1 cellular context compared by ENCODE assay signal in the genomic region with DNA sequence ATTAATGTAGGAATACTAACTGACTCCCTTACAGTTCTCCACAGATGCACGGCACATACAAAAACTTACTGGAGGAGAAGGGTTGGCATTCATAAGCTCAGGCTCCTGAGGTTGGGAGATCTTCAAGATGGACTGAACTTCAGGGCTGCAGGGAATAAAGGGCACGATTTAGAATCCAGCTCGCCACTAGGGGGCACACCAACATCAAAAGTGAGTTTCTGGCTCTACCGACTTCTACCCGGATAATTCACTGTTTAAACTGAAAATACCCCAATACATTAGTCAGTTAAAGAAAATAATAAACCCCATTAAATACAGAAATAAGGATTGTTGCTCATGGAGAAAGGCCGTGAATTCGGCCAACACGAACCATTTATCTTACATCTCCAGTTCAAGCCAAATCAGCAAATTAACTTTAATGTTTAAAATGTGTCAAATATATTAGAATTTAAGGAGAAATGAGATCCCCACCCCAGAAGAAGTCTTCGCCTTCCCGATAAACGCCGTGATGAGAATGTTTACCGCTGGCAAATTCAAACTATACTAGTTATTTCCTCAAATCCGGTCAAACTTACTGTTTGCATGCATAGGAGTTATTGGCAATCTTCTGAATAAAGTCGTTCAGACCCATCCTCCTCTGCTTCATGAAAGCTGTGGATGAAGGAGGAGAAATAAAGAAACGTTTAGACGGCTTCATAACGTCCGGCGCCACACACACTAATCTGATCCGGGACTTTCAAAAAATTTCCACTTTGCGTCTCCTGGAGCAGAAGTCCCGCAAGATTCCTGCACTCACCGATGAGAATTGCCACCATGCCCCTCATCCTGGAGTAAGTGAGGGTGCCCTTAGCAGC.
A peak's percentile ranks its signal among the peaks of the same experiment; 100 is the strongest.
TF ChIP-seq lines count a peak whose summit lies in the region.

No MANE protein-coding gene starts in this region.

TF ChIP-seq in HepG2, 621 proteins besides CTCF, POLR2A, EP300 and RAD21 (continued from another document and continues in another):
- TF ChIP-seq ZNF7 (CRISPR knock-in tag; IDR thresholded peaks at IDR 0.05) (no peak), CENPX (CRISPR knock-in tag; IDR thresholded peaks at IDR 0.05) (no peak), TMF1 (CRISPR knock-in tag; IDR thresholded peaks at IDR 0.05; ENCODE audit: low read depth) (peak; percentile 60; the same call in 1 of the 2 replicates), ZNF335 (CRISPR knock-in tag; IDR thresholded peaks at IDR 0.05) (no peak), EHMT2 (IDR thresholded peaks at IDR 0.05; ENCODE audit: borderline replicate concordance, low read depth, low read length) (no peak), ZNF749 (CRISPR knock-in tag; IDR thresholded peaks at IDR 0.05; ENCODE audit: borderline replicate concordance) (no peak), ZNF713 (CRISPR knock-in tag; IDR thresholded peaks at IDR 0.05) (no peak), NR2F1 (CRISPR knock-in tag; IDR thresholded peaks at IDR 0.05) (no peak), ZNF343 (CRISPR knock-in tag; IDR thresholded peaks at IDR 0.05) (no peak), ZNF777 (CRISPR knock-in tag; IDR thresholded peaks at IDR 0.05) (no peak), ZBTB8A (CRISPR knock-in tag; IDR thresholded peaks at IDR 0.05; ENCODE audit: borderline replicate concordance, low read depth) (no peak), ZSCAN20 (CRISPR knock-in tag; IDR thresholded peaks at IDR 0.05; ENCODE audit: borderline replicate concordance) (no peak), PAF1 (CRISPR knock-in tag; IDR thresholded peaks at IDR 0.05) (no peak; the same call in 1 of the 2 replicates), SP4 (CRISPR knock-in tag; IDR thresholded peaks at IDR 0.05) (no peak), ZNF644 (CRISPR knock-in tag; IDR thresholded peaks at IDR 0.05; ENCODE audit: low read depth) (no peak), ZBTB3 (CRISPR knock-in tag; IDR thresholded peaks at IDR 0.05; ENCODE audit: borderline replicate concordance, low read depth) (no peak), SP2 (CRISPR knock-in tag; IDR thresholded peaks at IDR 0.05) (no peak), SMAD9 (CRISPR knock-in tag; IDR thresholded peaks at IDR 0.05) (no peak), ZNF768 (CRISPR knock-in tag; IDR thresholded peaks at IDR 0.05) (no peak), HOXA9 (CRISPR knock-in tag; IDR thresholded peaks at IDR 0.05; ENCODE audit: borderline replicate concordance) (no peak), ZIK1 (CRISPR knock-in tag; IDR thresholded peaks at IDR 0.05; ENCODE audit: borderline replicate concordance, low read depth) (no peak), BRD4 (CRISPR knock-in tag; IDR thresholded peaks at IDR 0.05) (no peak), ADNP (CRISPR knock-in tag; IDR thresholded peaks at IDR 0.05) (no peak), ISX (CRISPR knock-in tag; conservative IDR thresholded peaks at IDR 0.05) (no peak), ZNF224 (CRISPR knock-in tag; IDR thresholded peaks at IDR 0.05) (no peak), RBFOX2 (IDR thresholded peaks at IDR 0.05; ENCODE audit: low read depth, low read length) (no peak), SP5 (CRISPR knock-in tag; IDR thresholded peaks at IDR 0.05; ENCODE audit: borderline replicate concordance, low read depth) (no peak), ZNF737 (CRISPR knock-in tag; IDR thresholded peaks at IDR 0.05; ENCODE audit: borderline replicate concordance) (no peak)
- TF ChIP-seq, protein P1, sequence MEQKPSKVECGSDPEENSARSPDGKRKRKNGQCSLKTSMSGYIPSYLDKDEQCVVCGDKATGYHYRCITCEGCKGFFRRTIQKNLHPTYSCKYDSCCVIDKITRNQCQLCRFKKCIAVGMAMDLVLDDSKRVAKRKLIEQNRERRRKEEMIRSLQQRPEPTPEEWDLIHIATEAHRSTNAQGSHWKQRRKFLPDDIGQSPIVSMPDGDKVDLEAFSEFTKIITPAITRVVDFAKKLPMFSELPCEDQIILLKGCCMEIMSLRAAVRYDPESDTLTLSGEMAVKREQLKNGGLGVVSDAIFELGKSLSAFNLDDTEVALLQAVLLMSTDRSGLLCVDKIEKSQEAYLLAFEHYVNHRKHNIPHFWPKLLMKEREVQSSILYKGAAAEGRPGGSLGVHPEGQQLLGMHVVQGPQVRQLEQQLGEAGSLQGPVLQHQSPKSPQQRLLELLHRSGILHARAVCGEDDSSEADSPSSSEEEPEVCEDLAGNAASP (CRISPR knock-in tag; IDR thresholded peaks at IDR 0.05; ENCODE audit: borderline replicate concordance): 0 out of 2 replicates have a peak, but pooled peaks have one; percentile 45
- TF ChIP-seq, protein P2, sequence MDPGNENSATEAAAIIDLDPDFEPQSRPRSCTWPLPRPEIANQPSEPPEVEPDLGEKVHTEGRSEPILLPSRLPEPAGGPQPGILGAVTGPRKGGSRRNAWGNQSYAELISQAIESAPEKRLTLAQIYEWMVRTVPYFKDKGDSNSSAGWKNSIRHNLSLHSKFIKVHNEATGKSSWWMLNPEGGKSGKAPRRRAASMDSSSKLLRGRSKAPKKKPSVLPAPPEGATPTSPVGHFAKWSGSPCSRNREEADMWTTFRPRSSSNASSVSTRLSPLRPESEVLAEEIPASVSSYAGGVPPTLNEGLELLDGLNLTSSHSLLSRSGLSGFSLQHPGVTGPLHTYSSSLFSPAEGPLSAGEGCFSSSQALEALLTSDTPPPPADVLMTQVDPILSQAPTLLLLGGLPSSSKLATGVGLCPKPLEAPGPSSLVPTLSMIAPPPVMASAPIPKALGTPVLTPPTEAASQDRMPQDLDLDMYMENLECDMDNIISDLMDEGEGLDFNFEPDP (CRISPR knock-in tag; conservative IDR thresholded peaks at IDR 0.05): no peak
- TF ChIP-seq, protein P3, sequence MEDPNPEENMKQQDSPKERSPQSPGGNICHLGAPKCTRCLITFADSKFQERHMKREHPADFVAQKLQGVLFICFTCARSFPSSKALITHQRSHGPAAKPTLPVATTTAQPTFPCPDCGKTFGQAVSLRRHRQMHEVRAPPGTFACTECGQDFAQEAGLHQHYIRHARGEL (CRISPR knock-in tag; IDR thresholded peaks at IDR 0.05): no peak
- TF ChIP-seq, protein P4, sequence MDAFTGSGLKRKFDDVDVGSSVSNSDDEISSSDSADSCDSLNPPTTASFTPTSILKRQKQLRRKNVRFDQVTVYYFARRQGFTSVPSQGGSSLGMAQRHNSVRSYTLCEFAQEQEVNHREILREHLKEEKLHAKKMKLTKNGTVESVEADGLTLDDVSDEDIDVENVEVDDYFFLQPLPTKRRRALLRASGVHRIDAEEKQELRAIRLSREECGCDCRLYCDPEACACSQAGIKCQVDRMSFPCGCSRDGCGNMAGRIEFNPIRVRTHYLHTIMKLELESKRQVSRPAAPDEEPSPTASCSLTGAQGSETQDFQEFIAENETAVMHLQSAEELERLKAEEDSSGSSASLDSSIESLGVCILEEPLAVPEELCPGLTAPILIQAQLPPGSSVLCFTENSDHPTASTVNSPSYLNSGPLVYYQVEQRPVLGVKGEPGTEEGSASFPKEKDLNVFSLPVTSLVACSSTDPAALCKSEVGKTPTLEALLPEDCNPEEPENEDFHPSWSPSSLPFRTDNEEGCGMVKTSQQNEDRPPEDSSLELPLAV (CRISPR knock-in tag; conservative IDR thresholded peaks at IDR 0.05; ENCODE audit: low read depth): no peak
- TF ChIP-seq, protein P5, sequence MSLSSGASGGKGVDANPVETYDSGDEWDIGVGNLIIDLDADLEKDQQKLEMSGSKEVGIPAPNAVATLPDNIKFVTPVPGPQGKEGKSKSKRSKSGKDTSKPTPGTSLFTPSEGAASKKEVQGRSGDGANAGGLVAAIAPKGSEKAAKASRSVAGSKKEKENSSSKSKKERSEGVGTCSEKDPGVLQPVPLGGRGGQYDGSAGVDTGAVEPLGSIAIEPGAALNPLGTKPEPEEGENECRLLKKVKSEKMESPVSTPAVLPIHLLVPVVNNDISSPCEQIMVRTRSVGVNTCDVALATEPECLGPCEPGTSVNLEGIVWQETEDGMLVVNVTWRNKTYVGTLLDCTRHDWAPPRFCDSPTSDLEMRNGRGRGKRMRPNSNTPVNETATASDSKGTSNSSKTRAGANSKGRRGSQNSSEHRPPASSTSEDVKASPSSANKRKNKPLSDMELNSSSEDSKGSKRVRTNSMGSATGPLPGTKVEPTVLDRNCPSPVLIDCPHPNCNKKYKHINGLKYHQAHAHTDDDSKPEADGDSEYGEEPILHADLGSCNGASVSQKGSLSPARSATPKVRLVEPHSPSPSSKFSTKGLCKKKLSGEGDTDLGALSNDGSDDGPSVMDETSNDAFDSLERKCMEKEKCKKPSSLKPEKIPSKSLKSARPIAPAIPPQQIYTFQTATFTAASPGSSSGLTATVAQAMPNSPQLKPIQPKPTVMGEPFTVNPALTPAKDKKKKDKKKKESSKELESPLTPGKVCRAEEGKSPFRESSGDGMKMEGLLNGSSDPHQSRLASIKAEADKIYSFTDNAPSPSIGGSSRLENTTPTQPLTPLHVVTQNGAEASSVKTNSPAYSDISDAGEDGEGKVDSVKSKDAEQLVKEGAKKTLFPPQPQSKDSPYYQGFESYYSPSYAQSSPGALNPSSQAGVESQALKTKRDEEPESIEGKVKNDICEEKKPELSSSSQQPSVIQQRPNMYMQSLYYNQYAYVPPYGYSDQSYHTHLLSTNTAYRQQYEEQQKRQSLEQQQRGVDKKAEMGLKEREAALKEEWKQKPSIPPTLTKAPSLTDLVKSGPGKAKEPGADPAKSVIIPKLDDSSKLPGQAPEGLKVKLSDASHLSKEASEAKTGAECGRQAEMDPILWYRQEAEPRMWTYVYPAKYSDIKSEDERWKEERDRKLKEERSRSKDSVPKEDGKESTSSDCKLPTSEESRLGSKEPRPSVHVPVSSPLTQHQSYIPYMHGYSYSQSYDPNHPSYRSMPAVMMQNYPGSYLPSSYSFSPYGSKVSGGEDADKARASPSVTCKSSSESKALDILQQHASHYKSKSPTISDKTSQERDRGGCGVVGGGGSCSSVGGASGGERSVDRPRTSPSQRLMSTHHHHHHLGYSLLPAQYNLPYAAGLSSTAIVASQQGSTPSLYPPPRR (CRISPR knock-in tag; IDR thresholded peaks at IDR 0.05; ENCODE audit: borderline replicate concordance): no peak
- TF ChIP-seq, protein P6, sequence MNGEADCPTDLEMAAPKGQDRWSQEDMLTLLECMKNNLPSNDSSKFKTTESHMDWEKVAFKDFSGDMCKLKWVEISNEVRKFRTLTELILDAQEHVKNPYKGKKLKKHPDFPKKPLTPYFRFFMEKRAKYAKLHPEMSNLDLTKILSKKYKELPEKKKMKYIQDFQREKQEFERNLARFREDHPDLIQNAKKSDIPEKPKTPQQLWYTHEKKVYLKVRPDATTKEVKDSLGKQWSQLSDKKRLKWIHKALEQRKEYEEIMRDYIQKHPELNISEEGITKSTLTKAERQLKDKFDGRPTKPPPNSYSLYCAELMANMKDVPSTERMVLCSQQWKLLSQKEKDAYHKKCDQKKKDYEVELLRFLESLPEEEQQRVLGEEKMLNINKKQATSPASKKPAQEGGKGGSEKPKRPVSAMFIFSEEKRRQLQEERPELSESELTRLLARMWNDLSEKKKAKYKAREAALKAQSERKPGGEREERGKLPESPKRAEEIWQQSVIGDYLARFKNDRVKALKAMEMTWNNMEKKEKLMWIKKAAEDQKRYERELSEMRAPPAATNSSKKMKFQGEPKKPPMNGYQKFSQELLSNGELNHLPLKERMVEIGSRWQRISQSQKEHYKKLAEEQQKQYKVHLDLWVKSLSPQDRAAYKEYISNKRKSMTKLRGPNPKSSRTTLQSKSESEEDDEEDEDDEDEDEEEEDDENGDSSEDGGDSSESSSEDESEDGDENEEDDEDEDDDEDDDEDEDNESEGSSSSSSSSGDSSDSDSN (CRISPR knock-in tag; IDR thresholded peaks at IDR 0.05): no peak
- TF ChIP-seq, protein P7, sequence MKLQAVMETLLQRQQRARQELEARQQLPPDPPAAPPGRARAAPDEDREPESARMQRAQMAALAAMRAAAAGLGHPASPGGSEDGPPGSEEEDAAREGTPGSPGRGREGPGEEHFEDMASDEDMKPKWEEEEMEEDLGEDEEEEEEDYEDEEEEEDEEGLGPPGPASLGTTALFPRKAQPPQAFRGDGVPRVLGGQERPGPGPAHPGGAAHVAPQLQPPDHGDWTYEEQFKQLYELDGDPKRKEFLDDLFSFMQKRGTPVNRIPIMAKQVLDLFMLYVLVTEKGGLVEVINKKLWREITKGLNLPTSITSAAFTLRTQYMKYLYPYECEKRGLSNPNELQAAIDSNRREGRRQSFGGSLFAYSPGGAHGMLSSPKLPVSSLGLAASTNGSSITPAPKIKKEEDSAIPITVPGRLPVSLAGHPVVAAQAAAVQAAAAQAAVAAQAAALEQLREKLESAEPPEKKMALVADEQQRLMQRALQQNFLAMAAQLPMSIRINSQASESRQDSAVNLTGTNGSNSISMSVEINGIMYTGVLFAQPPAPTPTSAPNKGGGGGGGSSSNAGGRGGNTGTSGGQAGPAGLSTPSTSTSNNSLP (IDR thresholded peaks at IDR 0.05; ENCODE audit: low read depth, low read length): 0 out of 2 replicates have a peak, but pooled peaks have one; percentile 35
- TF ChIP-seq, protein P8, sequence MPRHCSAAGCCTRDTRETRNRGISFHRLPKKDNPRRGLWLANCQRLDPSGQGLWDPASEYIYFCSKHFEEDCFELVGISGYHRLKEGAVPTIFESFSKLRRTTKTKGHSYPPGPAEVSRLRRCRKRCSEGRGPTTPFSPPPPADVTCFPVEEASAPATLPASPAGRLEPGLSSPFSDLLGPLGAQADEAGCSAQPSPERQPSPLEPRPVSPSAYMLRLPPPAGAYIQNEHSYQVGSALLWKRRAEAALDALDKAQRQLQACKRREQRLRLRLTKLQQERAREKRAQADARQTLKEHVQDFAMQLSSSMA (CRISPR knock-in tag; IDR thresholded peaks at IDR 0.05): no peak
- TF ChIP-seq, protein P9, sequence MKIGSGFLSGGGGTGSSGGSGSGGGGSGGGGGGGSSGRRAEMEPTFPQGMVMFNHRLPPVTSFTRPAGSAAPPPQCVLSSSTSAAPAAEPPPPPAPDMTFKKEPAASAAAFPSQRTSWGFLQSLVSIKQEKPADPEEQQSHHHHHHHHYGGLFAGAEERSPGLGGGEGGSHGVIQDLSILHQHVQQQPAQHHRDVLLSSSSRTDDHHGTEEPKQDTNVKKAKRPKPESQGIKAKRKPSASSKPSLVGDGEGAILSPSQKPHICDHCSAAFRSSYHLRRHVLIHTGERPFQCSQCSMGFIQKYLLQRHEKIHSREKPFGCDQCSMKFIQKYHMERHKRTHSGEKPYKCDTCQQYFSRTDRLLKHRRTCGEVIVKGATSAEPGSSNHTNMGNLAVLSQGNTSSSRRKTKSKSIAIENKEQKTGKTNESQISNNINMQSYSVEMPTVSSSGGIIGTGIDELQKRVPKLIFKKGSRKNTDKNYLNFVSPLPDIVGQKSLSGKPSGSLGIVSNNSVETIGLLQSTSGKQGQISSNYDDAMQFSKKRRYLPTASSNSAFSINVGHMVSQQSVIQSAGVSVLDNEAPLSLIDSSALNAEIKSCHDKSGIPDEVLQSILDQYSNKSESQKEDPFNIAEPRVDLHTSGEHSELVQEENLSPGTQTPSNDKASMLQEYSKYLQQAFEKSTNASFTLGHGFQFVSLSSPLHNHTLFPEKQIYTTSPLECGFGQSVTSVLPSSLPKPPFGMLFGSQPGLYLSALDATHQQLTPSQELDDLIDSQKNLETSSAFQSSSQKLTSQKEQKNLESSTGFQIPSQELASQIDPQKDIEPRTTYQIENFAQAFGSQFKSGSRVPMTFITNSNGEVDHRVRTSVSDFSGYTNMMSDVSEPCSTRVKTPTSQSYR (CRISPR knock-in tag; IDR thresholded peaks at IDR 0.05; ENCODE audit: borderline replicate concordance): no peak
